In the genomic region with DNA sequence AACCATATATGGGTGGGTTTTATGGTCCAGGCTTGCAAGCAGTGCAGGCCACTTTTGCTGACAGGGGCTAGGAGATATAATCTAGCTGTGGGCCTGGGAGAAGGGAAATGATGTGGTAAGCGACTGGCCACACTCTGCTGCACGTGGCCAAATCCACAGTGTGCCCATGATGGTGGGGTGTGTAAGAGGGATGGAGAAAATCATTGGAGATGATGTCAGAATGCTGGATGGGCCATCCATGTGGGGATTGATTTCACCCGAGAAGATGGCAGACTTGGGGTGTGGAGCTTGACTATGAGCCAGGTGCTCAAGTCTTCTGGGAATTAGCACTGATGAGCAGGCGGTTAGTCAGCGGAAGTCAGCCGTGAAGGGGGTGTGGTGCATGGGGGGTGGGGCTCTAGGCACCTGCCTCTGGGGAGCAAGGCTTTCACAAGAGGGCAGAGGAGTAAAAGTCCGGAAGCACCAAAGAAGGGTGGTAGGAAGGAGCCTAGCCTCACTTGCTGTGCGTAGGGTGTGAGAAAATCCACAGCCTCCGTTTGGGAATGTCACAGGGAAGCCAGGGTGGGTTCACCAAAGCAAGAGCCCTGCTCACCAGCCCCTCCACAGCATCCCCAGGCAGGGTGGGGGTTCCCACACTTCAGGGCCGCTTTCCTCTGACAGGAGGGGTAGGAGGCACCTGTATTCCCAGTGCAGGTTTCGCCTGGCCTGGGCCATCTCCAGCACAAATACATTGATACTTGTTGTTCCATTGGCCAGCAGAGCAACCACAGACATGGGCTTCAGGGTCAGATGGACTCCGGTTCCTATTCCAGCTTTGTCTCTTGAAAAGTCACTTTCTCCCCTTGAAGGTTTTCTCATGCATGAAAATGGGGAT, we compare ENCODE assay signal across 9 cellular contexts. TPM values are rescaled to one million over a fixed set of nuclear protein-coding genes. Genes with fewer than 3 reads are reported as not detected.
DNase-seq lines count a peak whose midpoint lies in the region; ATAC-seq, FAIRE-seq and TF ChIP-seq lines count a peak whose summit lies in the region.
"Had no signal": no experiment of that assay in that cellular context is flagged by ENCODE, and none has a peak within 500 bp of the region (broad histone marks: within the 10 kb centered on the region; RNA-seq: fewer than 3 reads in every experiment).

No MANE protein-coding gene starts in this region.

- TF ChIP-seq CTCF in left lung (IDR thresholded peaks at IDR 0.05) (no peak), HepG2 (CRISPR knock-in tag; IDR thresholded peaks at IDR 0.05) (no peak)

- no TSS peak for BruUV-seq in HepG2 (replicated peaks; lab: Mats Ljungman, UMichigan)

- TF ChIP-seq RAD21 in HepG2 (CRISPR knock-in tag; IDR thresholded peaks at IDR 0.05): no peak

- no peak overlapping the region for H3K9ac ChIP-seq in GM23248
- no peak overlapping the region for H3K9ac ChIP-seq in HepG2 (ENCODE audit: insufficient read depth, low read depth, low read length)

- no peaks in the 10 kb centered on the region for H3K36me3 ChIP-seq in GM23248 (ENCODE audit: low read depth)
- no peaks in the 10 kb centered on the region for H3K36me3 ChIP-seq in esophagus (ENCODE audit: control insufficient read depth in 2 of 2, insufficient read depth in 2 of 2, low read length in 1 of 2)
- H3K36me3 ChIP-seq in left lung: no peaks in the 10 kb centered on the region
- H3K36me3 ChIP-seq in HepG2 (replicated peaks in 1 of 2; ENCODE audit: control insufficient read depth in 1 of 2, insufficient read depth in 2 of 2, low read length in 2 of 2): no peaks in the 10 kb centered on the region

- H3K27me3 ChIP-seq in GM23248 (replicated peaks; ENCODE audit: insufficient read depth): no peaks in the 10 kb centered on the region
- H3K27me3 ChIP-seq in esophagus (ENCODE audit: control insufficient read depth in 1 of 2, insufficient read depth in 2 of 2, low read length in 2 of 2): no peaks in the 10 kb centered on the region
- no peaks in the 10 kb centered on the region for H3K27me3 ChIP-seq in left lung
- no peaks in the 10 kb centered on the region for H3K27me3 ChIP-seq in HepG2 (ENCODE audit: control insufficient read depth in 1 of 2, insufficient read depth in 2 of 2, low read length in 2 of 2)
- H3K27me3 ChIP-seq: dorsolateral prefrontal cortex had no signal

- H3K4me2 ChIP-seq in GM23248 (ENCODE audit: unreplicated experiment) (no peak overlapping the region), HepG2 (ENCODE audit: low read depth, low read length) (no peak overlapping the region)

- H3F3A ChIP-seq in GM23248 (ENCODE audit: insufficient read depth): peaks cover 12% of the 10 kb centered on the region; the same call in 1 of the 2 replicates

- DNase-seq in GM23248: peak; percentile 65
- DNase-seq in M059J (ENCODE audit: low read depth): peak; percentile 74
- no peak for DNase-seq in left lung
- no peak for DNase-seq in AG08395 (ENCODE audit: low spot score)
- no peak for DNase-seq in C1 segment of cervical spinal cord (lab: John Stamatoyannopoulos, UW)
- no peak for DNase-seq in HepG2 (ENCODE audit: low spot score)

- H3K27ac ChIP-seq in GM23248: no peak overlapping the region
- peak overlapping the region; percentile 72 to 87 for H3K27ac ChIP-seq in esophagus (ENCODE audit: low read depth in 2 of 2, low read length in 1 of 2)
- H3K27ac ChIP-seq in left lung: no peak overlapping the region
- H3K27ac ChIP-seq in HepG2 (ENCODE audit: extremely low read length, insufficient read depth, low read length): no peak overlapping the region
- H3K27ac ChIP-seq: dorsolateral prefrontal cortex had no signal

- POLR2A ChIA-PET in HepG2 (lab: Yijun Ruan, JAX): no interaction called here

- in situ Hi-C loops in GM23248 (cut with MboI): no loop called here
- in situ Hi-C loops in HepG2 (cut with HindIII; ENCODE audit: extremely low pct_ligation_motif_present, low pct_unique_long_range_greater_than_20kb): no loop called here

- H2AFZ ChIP-seq in GM23248 (no peak overlapping the region), HepG2 (ENCODE audit: low read length) (no peak overlapping the region)

- H3K79me2 ChIP-seq in GM23248 (ENCODE audit: insufficient read depth) (no peaks in the 10 kb centered on the region), HepG2 (ENCODE audit: insufficient read depth, low read length) (no peaks in the 10 kb centered on the region)

- H3K4me3 ChIP-seq in GM23248 (no peak overlapping the region), esophagus (ENCODE audit: low read depth in 1 of 2, low read length in 2 of 2) (no peak overlapping the region), left lung (no peak overlapping the region), HepG2 (replicated peaks in 1 of 3; ENCODE audit: insufficient read depth in 1 of 3, low read depth in 2 of 3, low read length in 3 of 3) (no peak overlapping the region)
- H3K4me3 ChIP-seq: dorsolateral prefrontal cortex had no signal

- H3K4me1 ChIP-seq in GM23248 (ENCODE audit: insufficient read depth): peaks cover 22% of the 10 kb centered on the region
- H3K4me1 ChIP-seq in esophagus (ENCODE audit: control insufficient read depth in 2 of 2, insufficient read depth in 2 of 2, low read length in 1 of 2): peaks cover 3 to 17% of the 10 kb centered on the region in 2 donors
- H3K4me1 ChIP-seq in left lung: peaks cover 0 to 12% of the 10 kb centered on the region in 2 donors
- H3K4me1 ChIP-seq in HepG2 (ENCODE audit: insufficient read depth, low read length): peaks cover 21% of the 10 kb centered on the region

- peak; percentile 32 for TF ChIP-seq POLR2A in GM15510 (IDR thresholded peaks at IDR 0.05; ENCODE audit: borderline replicate concordance, extremely low read depth, insufficient read length)
- TF ChIP-seq POLR2A in HepG2 (IDR thresholded peaks at IDR 0.05; ENCODE audit: insufficient read depth in 1 of 2, low read depth in 2 of 2, low read length in 2 of 2): no peak

- 77 to 81% methylated on average over 12 of the region's 12 CpGs for WGBS in GM23248 (ENCODE audit: low coverage in 1 of 2, low lambda C conversion rate in 2 of 2, missing lambda C conversion rate in 2 of 2), 2 experiments
- 64 to 74% methylated on average over 12 of the region's 12 CpGs for WGBS in esophagus, 2 donors
- WGBS in HepG2 (ENCODE audit: low lambda C conversion rate): 82% methylated on average over 12 of the region's 12 CpGs

- H4K20me1 ChIP-seq in GM23248 (ENCODE audit: insufficient read depth) (no peaks in the 10 kb centered on the region), HepG2 (ENCODE audit: insufficient read depth, low read length) (no peaks in the 10 kb centered on the region)

- TF ChIP-seq EP300 in HepG2 (IDR thresholded peaks at IDR 0.05; ENCODE audit: low read depth in 2 of 2, low read length in 2 of 2) (no peak), HepG2 (CRISPR knock-in tag; IDR thresholded peaks at IDR 0.05; ENCODE audit: borderline replicate concordance) (no peak)

- no peak for FAIRE-seq in HepG2 (lab: Jason Lieb, UNC)

- intact Hi-C loops in left lung (cut with DNase I) (no loop called here), HepG2 (cut with micrococcal nuclease; ENCODE audit: unreplicated experiment) (no loop called here)

- H3K9me3 ChIP-seq in GM23248 (ENCODE audit: low read depth) (no peaks in the 10 kb centered on the region), esophagus (ENCODE audit: control insufficient read depth in 2 of 2, insufficient read depth in 1 of 2, low read depth in 1 of 2, low read length in 1 of 2) (no peaks in the 10 kb centered on the region), left lung (no peaks in the 10 kb centered on the region), HepG2 (ENCODE audit: low read length) (no peaks in the 10 kb centered on the region)

- CTCF ChIA-PET in HepG2 (lab: Yijun Ruan, JAX; ENCODE audit: low intra/inter-chr PET ratio, low total read pairs): no interaction called here

- H3K9me2 ChIP-seq in GM23248 (ENCODE audit: insufficient read depth): no peaks in the 10 kb centered on the region

- ATAC-seq in left lung (no peak), HepG2 (no peak)

TF ChIP-seq in HepG2, 621 proteins besides CTCF, POLR2A, EP300 and RAD21 (continues in another document):
- TF ChIP-seq ATF1 (CRISPR knock-in tag; IDR thresholded peaks at IDR 0.05) (no peak), ZNF235 (CRISPR knock-in tag; IDR thresholded peaks at IDR 0.05; ENCODE audit: borderline replicate concordance) (no peak), FOXO1 (CRISPR knock-in tag; IDR thresholded peaks at IDR 0.05) (no peak), ZNF34 (CRISPR knock-in tag; IDR thresholded peaks at IDR 0.05; ENCODE audit: borderline replicate concordance) (no peak), PAWR (CRISPR knock-in tag; IDR thresholded peaks at IDR 0.05; ENCODE audit: borderline replicate concordance) (no peak), REL (CRISPR knock-in tag; conservative IDR thresholded peaks at IDR 0.05) (no peak), ZNF180 (CRISPR knock-in tag; IDR thresholded peaks at IDR 0.05; ENCODE audit: borderline replicate concordance, low read depth) (no peak)

RNA-seq across cellular contexts. Expression of gene ANGPTL2, which starts 44.5 kb away (rescaled TPM):
- 9.0 and 12.3 TPM in 2 replicates for total RNA-seq in GM23248 (2014; rRNA removed; shearing (Covaris generic))
- polyA plus RNA-seq in GM23248 (2016; fragmentation: Nextera tagmentation; extraction: Ambion mirVana) (8.8 and 9.5 TPM in 2 replicates), esophagus (1 to 10 TPM; 1.9 to 5.8 TPM), HepG2 (2011; rRNA removed) (21.0 and 40.2 TPM in 2 replicates)
- total RNA-seq in M059J (2014; rRNA removed; shearing (Covaris generic)): 11.5 and 15.8 TPM in 2 replicates
- total RNA-seq in left lung (10 to 100 TPM; 22.7 to 26.2 TPM), HepG2 (2016; rRNA removed; fragmentation: Illumina TruSeq; extraction: Trizol) (0.35 and 0.91 TPM in 2 replicates)
- 0.09 TPM in 1 of 2 replicates, not detected in the other for total RNA-seq in HepG2 (2016; cell fraction: cytosol; rRNA removed; fragmentation: Illumina TruSeq; extraction: Trizol; ENCODE audit: low read depth)
- total RNA-seq in HepG2 (2016; cell fraction: insoluble cytoplasmic fraction; rRNA removed; fragmentation: Illumina TruSeq; extraction: Trizol): 0.49 and 1.4 TPM in 2 replicates
- 0.55 and 0.59 TPM in 2 replicates for total RNA-seq in HepG2 (2016; cell fraction: membrane; rRNA removed; fragmentation: Illumina TruSeq; extraction: Trizol)
- 1.2 and 2.2 TPM in 2 replicates for total RNA-seq in HepG2 (2016; cell fraction: nucleus; rRNA removed; fragmentation: Illumina TruSeq; extraction: Trizol)
- polyA plus RNA-seq in HepG2 (2011; cell fraction: cytosol; rRNA removed): 14.1 and 24.9 TPM in 2 replicates
- polyA plus RNA-seq in HepG2 (2011; cell fraction: nucleus; rRNA removed): 16.8 and 26.7 TPM in 2 replicates
- 27.5 and 38.6 TPM in 2 replicates for polyA plus RNA-seq in HepG2 (2012)
- polyA plus RNA-seq in HepG2 (2016; cell fraction: cytosol; fragmentation: Illumina TruSeq; extraction: Trizol; ENCODE audit: low read depth): 0.19 and 0.24 TPM in 2 replicates
- polyA plus RNA-seq in HepG2 (2016; cell fraction: insoluble cytoplasmic fraction; fragmentation: Illumina TruSeq; extraction: Trizol; ENCODE audit: low read depth): 0.60 and 0.63 TPM in 2 replicates
- polyA plus RNA-seq in HepG2 (2016; cell fraction: membrane; fragmentation: Illumina TruSeq; extraction: Trizol; ENCODE audit: low read depth): 0.50 and 0.89 TPM in 2 replicates
- polyA plus RNA-seq in HepG2 (2016; cell fraction: nucleus; fragmentation: Illumina TruSeq; extraction: Trizol; ENCODE audit: insufficient read depth, low read depth): 1.8 and 2.3 TPM in 2 replicates
- polyA minus RNA-seq in HepG2 (2011; rRNA and poly(A)+ RNA removed; ENCODE audit: low replicate concordance): 0.09 and 16.6 TPM in 2 replicates
- polyA minus RNA-seq in HepG2 (2011; cell fraction: cytosol; rRNA and poly(A)+ RNA removed): 7.1 and 18.4 TPM in 2 replicates
- 7.3 and 9.9 TPM in 2 replicates for polyA minus RNA-seq in HepG2 (2011; cell fraction: nucleus; rRNA and poly(A)+ RNA removed)

Comparison
In these comparisons a context has a peak if more than half of its experiments do, and no peak if none do; other contexts are left out.
1. DNase-seq: peak in GM23248 (single experiment) and M059J (single experiment); none in left lung (0 of 2), AG08395 (single experiment), C1 segment of cervical spinal cord (0 of 14) and HepG2 (single experiment).
2. H3K27ac ChIP-seq: peak in esophagus (2 of 2); none in GM23248 (single experiment), left lung (0 of 2) and HepG2 (single experiment).